ENCODE assay signal across 17 cellular contexts in genomic region chr5:143717400-143717799, GRCh38.
A peak's percentile ranks its signal among the peaks of the same experiment; 100 is the strongest.
DNase-seq lines count a peak whose midpoint lies in the region; ATAC-seq, FAIRE-seq and TF ChIP-seq lines count a peak whose summit lies in the region.
"Had no signal": no experiment of that assay in that cellular context is flagged by ENCODE, and none has a peak within 500 bp of the region (broad histone marks: within the 10 kb centered on the region; RNA-seq: fewer than 3 reads in every experiment).

No MANE protein-coding gene starts in this region.

- ATAC-seq in Right ventricle myocardium inferior (peak; percentile 37), left ventricle myocardium superior (peak; percentile 49), GM19328 (IDR thresholded peaks at IDR 0.05; ENCODE audit: unreplicated experiment) (no peak), HG02981 (IDR thresholded peaks at IDR 0.05; ENCODE audit: unreplicated experiment) (no peak), GM18868 (IDR thresholded peaks at IDR 0.05; ENCODE audit: unreplicated experiment) (no peak)
- ATAC-seq: body of pancreas; naive thymus-derived CD4-positive, alpha-beta T cell had no signal

- in situ Hi-C loops in astrocyte of the cerebellum (cut with HindIII; ENCODE audit: low sequenced_read_pairs), result no loop called here

- no peak for DNase-seq in Right ventricle myocardium inferior (ENCODE audit: missing footprints)
- DNase-seq in cardiac septum (ENCODE audit: low spot score), result no peak
- peak; percentile 65 for DNase-seq in astrocyte of the cerebellum (ENCODE audit: low read depth)
- DNase-seq in left ventricle myocardium superior, result no peak
- DNase-seq in urothelium cell line (ENCODE audit: low spot score), result peak; percentile 16
- DNase-seq: 8988T; erythroblast; islet precursor cell; naive thymus-derived CD4-positive, alpha-beta T cell; NCI-H146; NK-92 treated with Interleukin-12 subunit alpha and Interleukin-12 subunit beta, amount 100 ng/mL, for 24 hours; thyroid gland had no signal

- H3K4me3 ChIP-seq in astrocyte of the cerebellum (ENCODE audit: low read depth, low read length), result no peak overlapping the region
- H3K4me3 ChIP-seq: body of pancreas, thyroid gland had no signal

- intact Hi-C loops in Right ventricle myocardium inferior (cut with DNase I), result no loop called here
- intact Hi-C loops in cardiac septum (cut with DNase I), result no loop called here
- intact Hi-C loops in left ventricle myocardium superior (cut with micrococcal nuclease), result no loop called here

- no peak for TF ChIP-seq CTCF in astrocyte of the cerebellum (IDR thresholded peaks at IDR 0.05; ENCODE audit: low read depth, low read length, missing control alignments)

- no peak for FAIRE-seq in urothelium cell line (lab: Jason Lieb, UNC)
- FAIRE-seq: GM12891 had no signal

Comparison
In these comparisons a context has a peak if more than half of its experiments do, and no peak if none do; other contexts are left out.
1. ATAC-seq: peak in Right ventricle myocardium inferior (single experiment) and left ventricle myocardium superior (single experiment); none in GM19328 (single experiment), HG02981 (single experiment) and GM18868 (single experiment).
2. DNase-seq: peak in astrocyte of the cerebellum (single experiment) and urothelium cell line (single experiment); none in Right ventricle myocardium inferior (single experiment), cardiac septum (single experiment) and left ventricle myocardium superior (single experiment).